In the genomic region with DNA sequence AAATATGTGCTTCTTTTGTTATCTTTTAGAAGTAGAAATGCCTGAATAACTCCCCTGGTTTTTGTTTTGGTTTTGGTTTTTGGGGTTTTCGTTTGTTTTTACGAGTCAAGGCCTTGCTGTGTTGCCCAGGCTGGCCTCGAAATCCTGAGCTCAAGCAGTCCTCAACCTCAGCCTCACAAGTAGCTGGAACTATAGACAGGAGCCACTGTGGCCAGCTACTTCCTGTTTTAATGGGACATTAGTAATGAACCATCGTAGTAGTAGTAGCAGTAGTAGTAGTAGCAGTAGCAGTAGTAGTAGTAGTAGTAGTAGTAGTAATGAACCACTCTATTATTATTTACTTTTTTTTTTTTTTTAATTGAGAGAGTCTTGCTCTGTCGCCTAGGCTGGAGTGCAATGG, we compare ENCODE assay signal across 14 cellular contexts.
DNase-seq lines count a peak whose midpoint lies in the region; ATAC-seq, FAIRE-seq and TF ChIP-seq lines count a peak whose summit lies in the region.
"Had no signal": no experiment of that assay in that cellular context is flagged by ENCODE, and none has a peak within 500 bp of the region (broad histone marks: within the 10 kb centered on the region; RNA-seq: fewer than 3 reads in every experiment).

No MANE protein-coding gene starts in this region.

- CTCF ChIA-PET in CD8-positive, alpha-beta T cell (lab: Charles Lee) = interaction anchor here (0.6 kb wide), 1 partner anchor 28 kb away, joined by 5 read pairs; no protein-coding TSS in a partner anchor
- CTCF ChIA-PET in WTC11 (lab: Charles Lee) = interaction anchor here (0.8 kb wide), 1 partner anchor 32 kb away, joined by 3 read pairs; no protein-coding TSS in a partner anchor

- DNase-seq in CD8-positive, alpha-beta T cell = no peak
- DNase-seq in KBM-7 (peak; percentile 42), WTC11 (ENCODE audit: low spot score) (no peak), immature natural killer cell (peak in 2 of 3 donors; percentile 0 to 8), GM12892 (ENCODE audit: insufficient read length) (no peak)
- DNase-seq: esophagus squamous epithelium, kidney, NCI-H1694, NCI-H446 treated with DMSO at 0.1 percent for 48 hours, PC-9 had no signal

- TF ChIP-seq CTCF in CD8-positive, alpha-beta T cell (IDR thresholded peaks at IDR 0.05) = no peak
- TF ChIP-seq CTCF in WTC11 (IDR thresholded peaks at IDR 0.05) = no peak

- H3K4me3 Mint-ChIP-seq in CD8-positive, alpha-beta T cell = no peak overlapping the region
- H3K4me3 Mint-ChIP-seq in WTC11 (no peak overlapping the region), immature natural killer cell (peak overlapping the region in 2 of 5 donors; percentile 18 to 65)

- peaks cover 21% of the 10 kb centered on the region for H3K36me3 ChIP-seq in CD8-positive, alpha-beta T cell (ENCODE audit: insufficient read depth, low read length)

- H3K36me3 Mint-ChIP-seq in CD8-positive, alpha-beta T cell = peaks cover 56% of the 10 kb centered on the region
- peaks cover 30% of the 10 kb centered on the region for H3K36me3 Mint-ChIP-seq in WTC11
- H3K36me3 Mint-ChIP-seq in immature natural killer cell = peaks cover 0 to 23% (median 13%) of the 10 kb centered on the region in 3 donors

- POLR2A ChIA-PET in CD8-positive, alpha-beta T cell (lab: Charles Lee) = interaction anchor here (0.6 kb wide), 2 partner anchors 68 to 171 kb away, joined by 3 to 7 read pairs; no protein-coding TSS in a partner anchor
- POLR2A ChIA-PET in WTC11 (lab: Charles Lee) = interaction anchor here (0.5 kb wide), 1 partner anchor 17 kb away, joined by 5 read pairs; no protein-coding TSS in a partner anchor

- TF ChIP-seq POLR2A in GM12892 (IDR thresholded peaks at IDR 0.05; ENCODE audit: low read depth, low read length) = no peak

- H3K27ac ChIP-seq in CD8-positive, alpha-beta T cell (ENCODE audit: low read depth, low read length) = no peak overlapping the region
- H3K27ac ChIP-seq: esophagus squamous epithelium, PC-9 had no signal

- in situ Hi-C loops in KBM-7 (cut with MboI; ENCODE audit: low pct_unique_long_range_greater_than_20kb, low sequenced_read_pairs) = no loop called here

- no peak overlapping the region for H3K4me3 ChIP-seq in CD8-positive, alpha-beta T cell (ENCODE audit: low read depth, low read length)
- H3K4me3 ChIP-seq: esophagus squamous epithelium, K562, PC-9 had no signal

- ATAC-seq in CD8-positive, alpha-beta T cell = no peak
- ATAC-seq in WTC11 (no peak), HG02798 (IDR thresholded peaks at IDR 0.05; ENCODE audit: poor library complexity, unreplicated experiment) (no peak), GM21786 (IDR thresholded peaks at IDR 0.05; ENCODE audit: unreplicated experiment) (no peak)
- ATAC-seq: K562, SK-N-SH treated with all-trans-retinoic acid at 6 μM for 48 hours had no signal

- H3K9me3 ChIP-seq in CD8-positive, alpha-beta T cell (ENCODE audit: low read length) = no peaks in the 10 kb centered on the region
- H3K9me3 ChIP-seq: esophagus squamous epithelium had no signal

- H3K27ac Mint-ChIP-seq in CD8-positive, alpha-beta T cell = peak overlapping the region; percentile 89
- peak overlapping the region; percentile 66; the same call in 1 of the 2 replicates for H3K27ac Mint-ChIP-seq in WTC11
- peak overlapping the region; percentile 83 to 96 (median 90) for H3K27ac Mint-ChIP-seq in immature natural killer cell

- H3K4me1 Mint-ChIP-seq in CD8-positive, alpha-beta T cell (ENCODE audit: low read depth) = peaks cover 10% of the 10 kb centered on the region
- no peaks in the 10 kb centered on the region; the same call in 1 of the 2 replicates for H3K4me1 Mint-ChIP-seq in WTC11
- peaks cover 6 to 38% of the 10 kb centered on the region in 2 donors for H3K4me1 Mint-ChIP-seq in immature natural killer cell

- no peaks in the 10 kb centered on the region for H3K27me3 ChIP-seq in CD8-positive, alpha-beta T cell (ENCODE audit: insufficient read depth, low read length)
- H3K27me3 ChIP-seq: esophagus squamous epithelium had no signal

- no peaks in the 10 kb centered on the region for H3K4me1 ChIP-seq in CD8-positive, alpha-beta T cell (ENCODE audit: insufficient read depth, low read length)

- no peaks in the 10 kb centered on the region for H3K9me3 Mint-ChIP-seq in CD8-positive, alpha-beta T cell
- H3K9me3 Mint-ChIP-seq in WTC11 (peaks cover 9% of the 10 kb centered on the region), immature natural killer cell (no peaks in the 10 kb centered on the region)

- intact Hi-C loops in CD8-positive, alpha-beta T cell (cut with DNase I, micrococcal nuclease) = no loop called here

- no peaks in the 10 kb centered on the region for H3K27me3 Mint-ChIP-seq in CD8-positive, alpha-beta T cell (ENCODE audit: low read depth)
- H3K27me3 Mint-ChIP-seq in WTC11 (ENCODE audit: low read depth) (no peaks in the 10 kb centered on the region), immature natural killer cell (ENCODE audit: low read depth in 3 of 3) (no peaks in the 10 kb centered on the region)

- FAIRE-seq in GM12892 (lab: Jason Lieb, UNC) = no peak
- FAIRE-seq: K562, kidney had no signal

TF ChIP-seq in WTC11, 78 proteins besides CTCF, POLR2A, EP300 and RAD21:
- no peak for TF ChIP-seq ATF1 (CRISPR knock-in tag; IDR thresholded peaks at IDR 0.05)
- TF ChIP-seq, protein P1, sequence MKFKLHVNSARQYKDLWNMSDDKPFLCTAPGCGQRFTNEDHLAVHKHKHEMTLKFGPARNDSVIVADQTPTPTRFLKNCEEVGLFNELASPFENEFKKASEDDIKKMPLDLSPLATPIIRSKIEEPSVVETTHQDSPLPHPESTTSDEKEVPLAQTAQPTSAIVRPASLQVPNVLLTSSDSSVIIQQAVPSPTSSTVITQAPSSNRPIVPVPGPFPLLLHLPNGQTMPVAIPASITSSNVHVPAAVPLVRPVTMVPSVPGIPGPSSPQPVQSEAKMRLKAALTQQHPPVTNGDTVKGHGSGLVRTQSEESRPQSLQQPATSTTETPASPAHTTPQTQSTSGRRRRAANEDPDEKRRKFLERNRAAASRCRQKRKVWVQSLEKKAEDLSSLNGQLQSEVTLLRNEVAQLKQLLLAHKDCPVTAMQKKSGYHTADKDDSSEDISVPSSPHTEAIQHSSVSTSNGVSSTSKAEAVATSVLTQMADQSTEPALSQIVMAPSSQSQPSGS (CRISPR knock-in tag; IDR thresholded peaks at IDR 0.05; ENCODE audit: borderline replicate concordance, low read depth) = no peak
- TF ChIP-seq, protein P2, sequence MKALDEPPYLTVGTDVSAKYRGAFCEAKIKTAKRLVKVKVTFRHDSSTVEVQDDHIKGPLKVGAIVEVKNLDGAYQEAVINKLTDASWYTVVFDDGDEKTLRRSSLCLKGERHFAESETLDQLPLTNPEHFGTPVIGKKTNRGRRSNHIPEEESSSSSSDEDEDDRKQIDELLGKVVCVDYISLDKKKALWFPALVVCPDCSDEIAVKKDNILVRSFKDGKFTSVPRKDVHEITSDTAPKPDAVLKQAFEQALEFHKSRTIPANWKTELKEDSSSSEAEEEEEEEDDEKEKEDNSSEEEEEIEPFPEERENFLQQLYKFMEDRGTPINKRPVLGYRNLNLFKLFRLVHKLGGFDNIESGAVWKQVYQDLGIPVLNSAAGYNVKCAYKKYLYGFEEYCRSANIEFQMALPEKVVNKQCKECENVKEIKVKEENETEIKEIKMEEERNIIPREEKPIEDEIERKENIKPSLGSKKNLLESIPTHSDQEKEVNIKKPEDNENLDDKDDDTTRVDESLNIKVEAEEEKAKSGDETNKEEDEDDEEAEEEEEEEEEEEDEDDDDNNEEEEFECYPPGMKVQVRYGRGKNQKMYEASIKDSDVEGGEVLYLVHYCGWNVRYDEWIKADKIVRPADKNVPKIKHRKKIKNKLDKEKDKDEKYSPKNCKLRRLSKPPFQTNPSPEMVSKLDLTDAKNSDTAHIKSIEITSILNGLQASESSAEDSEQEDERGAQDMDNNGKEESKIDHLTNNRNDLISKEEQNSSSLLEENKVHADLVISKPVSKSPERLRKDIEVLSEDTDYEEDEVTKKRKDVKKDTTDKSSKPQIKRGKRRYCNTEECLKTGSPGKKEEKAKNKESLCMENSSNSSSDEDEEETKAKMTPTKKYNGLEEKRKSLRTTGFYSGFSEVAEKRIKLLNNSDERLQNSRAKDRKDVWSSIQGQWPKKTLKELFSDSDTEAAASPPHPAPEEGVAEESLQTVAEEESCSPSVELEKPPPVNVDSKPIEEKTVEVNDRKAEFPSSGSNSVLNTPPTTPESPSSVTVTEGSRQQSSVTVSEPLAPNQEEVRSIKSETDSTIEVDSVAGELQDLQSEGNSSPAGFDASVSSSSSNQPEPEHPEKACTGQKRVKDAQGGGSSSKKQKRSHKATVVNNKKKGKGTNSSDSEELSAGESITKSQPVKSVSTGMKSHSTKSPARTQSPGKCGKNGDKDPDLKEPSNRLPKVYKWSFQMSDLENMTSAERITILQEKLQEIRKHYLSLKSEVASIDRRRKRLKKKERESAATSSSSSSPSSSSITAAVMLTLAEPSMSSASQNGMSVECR (CRISPR knock-in tag; IDR thresholded peaks at IDR 0.05; ENCODE audit: borderline replicate concordance) = no peak
- TF ChIP-seq SMAD3 (CRISPR knock-in tag; IDR thresholded peaks at IDR 0.05; ENCODE audit: borderline replicate concordance) = no peak
- TF ChIP-seq CBFB (CRISPR knock-in tag; IDR thresholded peaks at IDR 0.05; ENCODE audit: low read depth) = no peak
- no peak for TF ChIP-seq ZNF138 (CRISPR knock-in tag; conservative IDR thresholded peaks at IDR 0.05)
- TF ChIP-seq EMX1 (CRISPR knock-in tag; IDR thresholded peaks at IDR 0.05) = no peak
- no peak for TF ChIP-seq PRRX2 (CRISPR knock-in tag; IDR thresholded peaks at IDR 0.05)
- TF ChIP-seq TEAD4 (CRISPR knock-in tag; IDR thresholded peaks at IDR 0.05) = no peak
- TF ChIP-seq, protein P3, sequence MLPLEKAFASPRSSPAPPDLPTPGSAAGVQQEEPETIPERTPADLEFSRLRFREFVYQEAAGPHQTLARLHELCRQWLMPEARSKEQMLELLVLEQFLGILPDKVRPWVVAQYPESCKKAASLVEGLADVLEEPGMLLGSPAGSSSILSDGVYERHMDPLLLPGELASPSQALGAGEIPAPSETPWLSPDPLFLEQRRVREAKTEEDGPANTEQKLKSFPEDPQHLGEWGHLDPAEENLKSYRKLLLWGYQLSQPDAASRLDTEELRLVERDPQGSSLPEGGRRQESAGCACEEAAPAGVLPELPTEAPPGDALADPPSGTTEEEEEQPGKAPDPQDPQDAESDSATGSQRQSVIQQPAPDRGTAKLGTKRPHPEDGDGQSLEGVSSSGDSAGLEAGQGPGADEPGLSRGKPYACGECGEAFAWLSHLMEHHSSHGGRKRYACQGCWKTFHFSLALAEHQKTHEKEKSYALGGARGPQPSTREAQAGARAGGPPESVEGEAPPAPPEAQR (CRISPR knock-in tag; IDR thresholded peaks at IDR 0.05) = no peak
- TF ChIP-seq, protein P4, sequence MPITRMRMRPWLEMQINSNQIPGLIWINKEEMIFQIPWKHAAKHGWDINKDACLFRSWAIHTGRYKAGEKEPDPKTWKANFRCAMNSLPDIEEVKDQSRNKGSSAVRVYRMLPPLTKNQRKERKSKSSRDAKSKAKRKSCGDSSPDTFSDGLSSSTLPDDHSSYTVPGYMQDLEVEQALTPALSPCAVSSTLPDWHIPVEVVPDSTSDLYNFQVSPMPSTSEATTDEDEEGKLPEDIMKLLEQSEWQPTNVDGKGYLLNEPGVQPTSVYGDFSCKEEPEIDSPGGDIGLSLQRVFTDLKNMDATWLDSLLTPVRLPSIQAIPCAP (CRISPR knock-in tag; IDR thresholded peaks at IDR 0.05) = no peak
TF ChIP-seq in WTC11: peak in this region for 0.

Comparison
In these comparisons a context has a peak if more than half of its experiments do, and no peak if none do; other contexts are left out.
1. DNase-seq: peak in KBM-7 (single experiment) and immature natural killer cell (2 of 3); none in CD8-positive, alpha-beta T cell (0 of 7), WTC11 (single experiment) and GM12892 (single experiment).
2. Peak in every context shown above with its lines, with median percentiles within 50 percentile points of each other: H3K27ac Mint-ChIP-seq.